22 cellular contexts compared by ENCODE assay signal in the genomic region with DNA sequence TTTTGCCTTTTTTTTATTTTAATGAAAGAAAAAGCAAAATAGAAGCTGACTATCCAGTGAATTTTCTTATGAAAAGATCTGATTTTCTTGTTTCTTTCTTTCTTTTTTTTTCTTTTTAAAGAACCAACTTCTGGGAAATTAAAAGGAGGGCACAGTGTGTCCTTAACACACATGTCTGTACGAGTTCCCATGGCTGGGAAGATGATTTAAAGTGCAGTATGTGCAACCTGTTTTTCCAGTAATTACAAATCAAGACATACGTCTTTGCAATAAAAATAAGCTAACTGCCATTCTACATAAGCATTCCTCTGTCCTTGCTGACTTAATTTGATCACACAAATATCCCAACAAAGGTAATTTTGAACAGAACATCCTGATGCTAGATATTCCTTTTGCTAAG.
"Had no signal": no experiment of that assay in that cellular context is flagged by ENCODE, and none has a peak within 500 bp of the region (broad histone marks: within the 10 kb centered on the region; RNA-seq: fewer than 3 reads in every experiment).

No MANE protein-coding gene starts in this region.

- FAIRE-seq: islet of Langerhans had no signal

- H3K27me3 ChIP-seq: colonic mucosa, gastrocnemius medialis, heart right ventricle, right lobe of liver, spleen, stomach, upper lobe of left lung, uterus had no signal

- H3K9me3 ChIP-seq: colonic mucosa, gastrocnemius medialis, heart right ventricle, psoas muscle, right lobe of liver, spleen, stomach, upper lobe of left lung, uterus had no signal

- H3K36me3 Mint-ChIP-seq: natural killer cell treated with Interleukin-12 subunit alpha and Interleukin-12 subunit beta and Interleukin-15 and Interleukin-18, amount 100 ng/mL, for 72 hours had no signal

- H3K4me3 Mint-ChIP-seq: natural killer cell treated with Interleukin-12 subunit alpha and Interleukin-12 subunit beta and Interleukin-15 and Interleukin-18, amount 100 ng/mL, for 72 hours had no signal

- DNase-seq: colonic mucosa; dermis blood vessel endothelial cell; erythroblast; gastrocnemius medialis; heart right ventricle; hypothalamus; midbrain; psoas muscle; retina; right lobe of liver; spleen; stimulated activated CD4-positive, alpha-beta T cell treated with anti-CD3 and anti-CD28 coated beads, Interleukin-2, amount 100 ng/mL, for 24 hours; stimulated activated CD4-positive, alpha-beta T cell treated with anti-CD3 and anti-CD28 coated beads, Interleukin-4, amount 100 ng/mL, for 4 hours; stimulated activated naive CD4-positive, alpha-beta T cell; stomach; substantia nigra; upper lobe of left lung; uterus had no signal

- H2AFZ ChIP-seq: parathyroid adenoma had no signal

- ATAC-seq: gastrocnemius medialis; heart right ventricle; left lobe of liver; natural killer cell treated with Interleukin-12 subunit alpha and Interleukin-12 subunit beta and Interleukin-15 and Interleukin-18, amount 100 ng/mL, for 72 hours; psoas muscle; right lobe of liver had no signal

- H3K4me1 ChIP-seq: colonic mucosa, gastrocnemius medialis, heart right ventricle, parathyroid adenoma, psoas muscle, right lobe of liver, spleen, stomach, upper lobe of left lung, uterus had no signal

- H3K9ac ChIP-seq: parathyroid adenoma had no signal

- H3K27ac Mint-ChIP-seq: natural killer cell treated with Interleukin-12 subunit alpha and Interleukin-12 subunit beta and Interleukin-15 and Interleukin-18, amount 100 ng/mL, for 72 hours had no signal

- H3K4me3 ChIP-seq: colonic mucosa, gastrocnemius medialis, heart right ventricle, psoas muscle, right lobe of liver, spleen, stomach, upper lobe of left lung, uterus had no signal

- H3K27me3 Mint-ChIP-seq: natural killer cell treated with Interleukin-12 subunit alpha and Interleukin-12 subunit beta and Interleukin-15 and Interleukin-18, amount 100 ng/mL, for 72 hours had no signal

- H3K36me3 ChIP-seq: colonic mucosa, gastrocnemius medialis, heart right ventricle, right lobe of liver, spleen, stomach, upper lobe of left lung, uterus had no signal

- H3K27ac ChIP-seq: colonic mucosa, gastrocnemius medialis, heart right ventricle, parathyroid adenoma, psoas muscle, right lobe of liver, spleen, stomach, upper lobe of left lung, uterus had no signal
